ENCODE assay signal across 1 cellular context in genomic region chr13:97076898-97077297, GRCh38.
TF ChIP-seq lines count a peak whose summit lies in the region.

No MANE protein-coding gene starts in this region.

TF ChIP-seq in GM23338, 12 proteins besides CTCF, POLR2A, EP300 and RAD21 (continued from another document):
- no peak for TF ChIP-seq ZNF462 (CRISPR knock-in tag; IDR thresholded peaks at IDR 0.05)
- no peak for TF ChIP-seq CREB1 (CRISPR knock-in tag; IDR thresholded peaks at IDR 0.05; ENCODE audit: low read depth)
- TF ChIP-seq ZNF114 (CRISPR knock-in tag; IDR thresholded peaks at IDR 0.05), result no peak
- TF ChIP-seq STAT1 (IDR thresholded peaks at IDR 0.05; ENCODE audit: unreplicated experiment), result no peak
